In the genomic region with DNA sequence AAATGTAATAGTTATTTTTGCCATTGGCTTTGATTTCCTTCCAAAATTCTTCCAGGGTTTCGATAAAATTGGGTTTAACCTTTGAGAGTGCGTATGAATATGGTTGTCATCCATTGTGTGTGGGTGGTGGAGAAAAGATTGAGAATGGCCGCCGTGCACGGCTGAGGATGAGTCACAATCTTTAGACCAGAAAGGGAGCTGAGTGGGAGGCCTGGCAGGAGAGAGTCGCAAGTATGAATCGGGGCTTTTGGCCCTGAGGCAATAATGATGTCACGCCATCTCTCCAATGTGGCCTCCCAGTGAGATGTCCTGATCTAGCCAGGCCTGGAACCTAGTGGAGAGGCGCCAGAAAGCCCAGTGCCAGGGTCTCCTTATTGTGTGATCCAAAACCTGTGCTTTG, we compare ENCODE assay signal across 8 cellular contexts. TPM values are rescaled to one million over a fixed set of nuclear protein-coding genes. Genes with fewer than 3 reads are reported as not detected.
DNase-seq lines count a peak whose midpoint lies in the region; ATAC-seq lines count a peak whose summit lies in the region.

No MANE protein-coding gene starts in this region.

- H3K27ac Mint-ChIP-seq in activated CD4-positive, alpha-beta T cell treated with anti-CD3 and anti-CD28 coated beads, Interleukin-2, amount 10 ng/mL, durations not matched to agents 7 days and 5 days = no peak overlapping the region
- no peak overlapping the region for H3K27ac Mint-ChIP-seq in activated naive CD8-positive, alpha-beta T cell treated with anti-CD3 and anti-CD28 coated beads for 36 hours

- H3K4me1 Mint-ChIP-seq in activated CD4-positive, alpha-beta T cell treated with anti-CD3 and anti-CD28 coated beads, Interleukin-2, amount 10 ng/mL, durations not matched to agents 7 days and 5 days = peaks cover 3% of the 10 kb centered on the region
- H3K4me1 Mint-ChIP-seq in activated naive CD8-positive, alpha-beta T cell treated with anti-CD3 and anti-CD28 coated beads for 36 hours = peaks cover 13% of the 10 kb centered on the region

- CTCF ChIA-PET in activated CD4-positive, alpha-beta T cell treated with anti-CD3 and anti-CD28 coated beads, Interleukin-2, amount 10 ng/mL, durations not matched to agents 7 days and 5 days (lab: Charles Lee) = interaction anchor here (1.1 kb wide), 1 partner anchor 42 kb away, joined by 3 read pairs; no protein-coding TSS in a partner anchor

- peak; percentile 76 for DNase-seq in activated CD4-positive, alpha-beta T cell treated with anti-CD3 and anti-CD28 coated beads for 48 hours
- DNase-seq in activated CD4-positive, alpha-beta T cell treated with anti-CD3 and anti-CD28 coated beads, Interleukin-2, amount 10 ng/mL, durations not matched to agents 7 days and 5 days = no peak
- DNase-seq in activated naive CD8-positive, alpha-beta T cell treated with anti-CD3 and anti-CD28 coated beads for 36 hours = peak; percentile 34
- DNase-seq in iPS-NIHi7 (ENCODE audit: extremely low spot score) (peak; percentile 13), stromal cell of bone marrow (ENCODE audit: low read depth) (peak; percentile 88), UCSD-AML1 (lab: John Stamatoyannopoulos, UW; ENCODE audit: unreplicated experiment) (no peak), retina (no peak)

- H3K36me3 Mint-ChIP-seq in activated CD4-positive, alpha-beta T cell treated with anti-CD3 and anti-CD28 coated beads, Interleukin-2, amount 10 ng/mL, durations not matched to agents 7 days and 5 days (ENCODE audit: low read depth) = no peaks in the 10 kb centered on the region
- H3K36me3 Mint-ChIP-seq in activated naive CD8-positive, alpha-beta T cell treated with anti-CD3 and anti-CD28 coated beads for 36 hours = no peaks in the 10 kb centered on the region

- H3K4me3 Mint-ChIP-seq in activated CD4-positive, alpha-beta T cell treated with anti-CD3 and anti-CD28 coated beads, Interleukin-2, amount 10 ng/mL, durations not matched to agents 7 days and 5 days = no peak overlapping the region
- H3K4me3 Mint-ChIP-seq in activated naive CD8-positive, alpha-beta T cell treated with anti-CD3 and anti-CD28 coated beads for 36 hours = no peak overlapping the region

- H3K9me3 Mint-ChIP-seq in activated CD4-positive, alpha-beta T cell treated with anti-CD3 and anti-CD28 coated beads, Interleukin-2, amount 10 ng/mL, durations not matched to agents 7 days and 5 days = no peaks in the 10 kb centered on the region
- H3K9me3 Mint-ChIP-seq in activated naive CD8-positive, alpha-beta T cell treated with anti-CD3 and anti-CD28 coated beads for 36 hours = no peaks in the 10 kb centered on the region

- POLR2A ChIA-PET in activated CD4-positive, alpha-beta T cell treated with anti-CD3 and anti-CD28 coated beads, Interleukin-2, amount 10 ng/mL, durations not matched to agents 7 days and 5 days (lab: Charles Lee) = no interaction called here

- no peak for ATAC-seq in HG03108 (IDR thresholded peaks at IDR 0.05; ENCODE audit: unreplicated experiment)

- peaks cover 2% of the 10 kb centered on the region for H3K27me3 Mint-ChIP-seq in activated CD4-positive, alpha-beta T cell treated with anti-CD3 and anti-CD28 coated beads, Interleukin-2, amount 10 ng/mL, durations not matched to agents 7 days and 5 days
- no peaks in the 10 kb centered on the region for H3K27me3 Mint-ChIP-seq in activated naive CD8-positive, alpha-beta T cell treated with anti-CD3 and anti-CD28 coated beads for 36 hours

RNA-seq across cellular contexts. Expression of a gene that starts 33.1 kb away (rescaled TPM):
- total RNA-seq in activated CD4-positive, alpha-beta T cell treated with anti-CD3 and anti-CD28 coated beads, Interleukin-2, amount 10 ng/mL, durations not matched to agents 7 days and 5 days = 10 to 100 TPM; 46.1 to 53.6 TPM
- total RNA-seq in activated naive CD8-positive, alpha-beta T cell treated with anti-CD3 and anti-CD28 coated beads for 36 hours = 10 to 100 TPM; 12.9 to 16.9 TPM

RNA-seq across cellular contexts. Expression of a gene that starts 36.9 kb away (rescaled TPM):
- 1 to 10 TPM; 1.9 to 2.7 TPM for total RNA-seq in activated CD4-positive, alpha-beta T cell treated with anti-CD3 and anti-CD28 coated beads, Interleukin-2, amount 10 ng/mL, durations not matched to agents 7 days and 5 days
- 10 to 100 TPM; 26.3 to 30.0 TPM for total RNA-seq in activated naive CD8-positive, alpha-beta T cell treated with anti-CD3 and anti-CD28 coated beads for 36 hours

Comparison
In these comparisons a context has a peak if more than half of its experiments do, and no peak if none do; other contexts are left out.
1. DNase-seq: peak in activated CD4-positive, alpha-beta T cell treated with anti-CD3 and anti-CD28 coated beads for 48 hours (single experiment), activated naive CD8-positive, alpha-beta T cell treated with anti-CD3 and anti-CD28 coated beads for 36 hours (single experiment), iPS-NIHi7 (single experiment) and stromal cell of bone marrow (single experiment); none in activated CD4-positive, alpha-beta T cell treated with anti-CD3 and anti-CD28 coated beads, Interleukin-2, amount 10 ng/mL, durations not matched to agents 7 days and 5 days (single experiment), UCSD-AML1 (single experiment) and retina (single experiment).
2. RNA of a gene that starts 36.9 kb away (total RNA-seq): 26.3 to 30.0 TPM in activated naive CD8-positive, alpha-beta T cell treated with anti-CD3 and anti-CD28 coated beads for 36 hours; 1.9 to 2.7 TPM in activated CD4-positive, alpha-beta T cell treated with anti-CD3 and anti-CD28 coated beads, Interleukin-2, amount 10 ng/mL, durations not matched to agents 7 days and 5 days; every median in the first group is over 4 times any median in the second.